In the genomic region with DNA sequence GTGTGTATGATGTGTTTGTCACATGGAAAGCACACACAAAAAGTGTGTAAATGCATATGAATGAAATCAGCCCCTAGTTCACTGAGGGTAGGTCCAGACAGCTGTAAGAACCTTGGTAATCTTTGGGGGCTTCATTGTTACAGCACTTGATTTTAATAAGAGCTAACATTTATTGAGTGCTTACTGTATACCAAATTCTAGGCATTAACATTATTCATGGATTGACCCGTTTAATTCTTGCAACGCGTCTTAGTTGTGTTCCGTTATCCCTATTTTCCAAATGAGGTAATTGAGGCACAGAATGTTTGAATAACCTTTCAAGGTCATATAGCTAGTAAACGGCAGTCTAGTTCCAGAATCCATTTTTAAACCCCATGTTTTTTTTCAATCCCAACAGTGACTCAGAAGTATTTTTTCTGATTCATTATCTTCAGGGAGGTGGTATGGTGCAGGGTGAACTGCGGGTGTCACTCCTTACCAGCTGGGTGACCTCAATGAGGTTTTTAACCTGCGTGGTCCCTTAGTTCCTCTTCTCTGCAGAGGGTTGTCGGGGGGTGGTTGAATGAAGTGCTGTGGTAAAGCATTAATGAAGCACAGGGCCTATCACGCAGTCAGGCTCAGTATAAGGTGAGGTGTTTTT, we compare ENCODE assay signal across 1 cellular context.
TF ChIP-seq lines count a peak whose summit lies in the region.

No MANE protein-coding gene starts in this region.

TF ChIP-seq in WTC11, 78 proteins besides CTCF, POLR2A, EP300 and RAD21 (continued from another document):
- TF ChIP-seq, protein P1, sequence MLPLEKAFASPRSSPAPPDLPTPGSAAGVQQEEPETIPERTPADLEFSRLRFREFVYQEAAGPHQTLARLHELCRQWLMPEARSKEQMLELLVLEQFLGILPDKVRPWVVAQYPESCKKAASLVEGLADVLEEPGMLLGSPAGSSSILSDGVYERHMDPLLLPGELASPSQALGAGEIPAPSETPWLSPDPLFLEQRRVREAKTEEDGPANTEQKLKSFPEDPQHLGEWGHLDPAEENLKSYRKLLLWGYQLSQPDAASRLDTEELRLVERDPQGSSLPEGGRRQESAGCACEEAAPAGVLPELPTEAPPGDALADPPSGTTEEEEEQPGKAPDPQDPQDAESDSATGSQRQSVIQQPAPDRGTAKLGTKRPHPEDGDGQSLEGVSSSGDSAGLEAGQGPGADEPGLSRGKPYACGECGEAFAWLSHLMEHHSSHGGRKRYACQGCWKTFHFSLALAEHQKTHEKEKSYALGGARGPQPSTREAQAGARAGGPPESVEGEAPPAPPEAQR (CRISPR knock-in tag; IDR thresholded peaks at IDR 0.05), result no peak
- no peak for TF ChIP-seq GRHL2 (CRISPR knock-in tag; IDR thresholded peaks at IDR 0.05; ENCODE audit: insufficient replicate concordance, severe bottlenecking)
- TF ChIP-seq ZNF219 (CRISPR knock-in tag; IDR thresholded peaks at IDR 0.05; ENCODE audit: borderline replicate concordance), result no peak
- TF ChIP-seq, protein P2, sequence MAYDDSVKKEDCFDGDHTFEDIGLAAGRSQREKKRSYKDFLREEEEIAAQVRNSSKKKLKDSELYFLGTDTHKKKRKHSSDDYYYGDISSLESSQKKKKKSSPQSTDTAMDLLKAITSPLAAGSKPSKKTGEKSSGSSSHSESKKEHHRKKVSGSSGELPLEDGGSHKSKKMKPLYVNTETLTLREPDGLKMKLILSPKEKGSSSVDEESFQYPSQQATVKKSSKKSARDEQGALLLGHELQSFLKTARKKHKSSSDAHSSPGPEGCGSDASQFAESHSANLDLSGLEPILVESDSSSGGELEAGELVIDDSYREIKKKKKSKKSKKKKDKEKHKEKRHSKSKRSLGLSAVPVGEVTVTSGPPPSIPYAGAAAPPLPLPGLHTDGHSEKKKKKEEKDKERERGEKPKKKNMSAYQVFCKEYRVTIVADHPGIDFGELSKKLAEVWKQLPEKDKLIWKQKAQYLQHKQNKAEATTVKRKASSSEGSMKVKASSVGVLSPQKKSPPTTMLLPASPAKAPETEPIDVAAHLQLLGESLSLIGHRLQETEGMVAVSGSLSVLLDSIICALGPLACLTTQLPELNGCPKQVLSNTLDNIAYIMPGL (CRISPR knock-in tag; IDR thresholded peaks at IDR 0.05), result no peak
- TF ChIP-seq, protein P3, sequence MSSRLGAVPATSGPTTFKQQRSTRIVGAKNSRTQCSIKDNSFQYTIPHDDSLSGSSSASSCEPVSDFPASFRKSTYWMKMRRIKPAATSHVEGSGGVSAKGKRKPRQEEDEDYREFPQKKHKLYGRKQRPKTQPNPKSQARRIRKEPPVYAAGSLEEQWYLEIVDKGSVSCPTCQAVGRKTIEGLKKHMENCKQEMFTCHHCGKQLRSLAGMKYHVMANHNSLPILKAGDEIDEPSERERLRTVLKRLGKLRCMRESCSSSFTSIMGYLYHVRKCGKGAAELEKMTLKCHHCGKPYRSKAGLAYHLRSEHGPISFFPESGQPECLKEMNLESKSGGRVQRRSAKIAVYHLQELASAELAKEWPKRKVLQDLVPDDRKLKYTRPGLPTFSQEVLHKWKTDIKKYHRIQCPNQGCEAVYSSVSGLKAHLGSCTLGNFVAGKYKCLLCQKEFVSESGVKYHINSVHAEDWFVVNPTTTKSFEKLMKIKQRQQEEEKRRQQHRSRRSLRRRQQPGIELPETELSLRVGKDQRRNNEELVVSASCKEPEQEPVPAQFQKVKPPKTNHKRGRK (CRISPR knock-in tag; IDR thresholded peaks at IDR 0.05; ENCODE audit: borderline replicate concordance), result no peak
- TF ChIP-seq, protein P4, sequence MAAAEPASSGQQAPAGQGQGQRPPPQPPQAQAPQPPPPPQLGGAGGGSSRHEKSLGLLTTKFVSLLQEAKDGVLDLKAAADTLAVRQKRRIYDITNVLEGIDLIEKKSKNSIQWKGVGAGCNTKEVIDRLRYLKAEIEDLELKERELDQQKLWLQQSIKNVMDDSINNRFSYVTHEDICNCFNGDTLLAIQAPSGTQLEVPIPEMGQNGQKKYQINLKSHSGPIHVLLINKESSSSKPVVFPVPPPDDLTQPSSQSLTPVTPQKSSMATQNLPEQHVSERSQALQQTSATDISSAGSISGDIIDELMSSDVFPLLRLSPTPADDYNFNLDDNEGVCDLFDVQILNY (CRISPR knock-in tag; IDR thresholded peaks at IDR 0.05), result no peak
- no peak for TF ChIP-seq ZNF416 (CRISPR knock-in tag; IDR thresholded peaks at IDR 0.05)
- TF ChIP-seq NR3C1 (CRISPR knock-in tag; conservative IDR thresholded peaks at IDR 0.05; ENCODE audit: low read depth), result no peak
- no peak for TF ChIP-seq RORB (CRISPR knock-in tag; IDR thresholded peaks at IDR 0.05)
- no peak for TF ChIP-seq ETV6 (CRISPR knock-in tag; IDR thresholded peaks at IDR 0.05)
- TF ChIP-seq, protein P5, sequence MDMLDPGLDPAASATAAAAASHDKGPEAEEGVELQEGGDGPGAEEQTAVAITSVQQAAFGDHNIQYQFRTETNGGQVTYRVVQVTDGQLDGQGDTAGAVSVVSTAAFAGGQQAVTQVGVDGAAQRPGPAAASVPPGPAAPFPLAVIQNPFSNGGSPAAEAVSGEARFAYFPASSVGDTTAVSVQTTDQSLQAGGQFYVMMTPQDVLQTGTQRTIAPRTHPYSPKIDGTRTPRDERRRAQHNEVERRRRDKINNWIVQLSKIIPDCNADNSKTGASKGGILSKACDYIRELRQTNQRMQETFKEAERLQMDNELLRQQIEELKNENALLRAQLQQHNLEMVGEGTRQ (CRISPR knock-in tag; IDR thresholded peaks at IDR 0.05), result no peak
